24 cellular contexts compared by ENCODE assay signal in the genomic region with DNA sequence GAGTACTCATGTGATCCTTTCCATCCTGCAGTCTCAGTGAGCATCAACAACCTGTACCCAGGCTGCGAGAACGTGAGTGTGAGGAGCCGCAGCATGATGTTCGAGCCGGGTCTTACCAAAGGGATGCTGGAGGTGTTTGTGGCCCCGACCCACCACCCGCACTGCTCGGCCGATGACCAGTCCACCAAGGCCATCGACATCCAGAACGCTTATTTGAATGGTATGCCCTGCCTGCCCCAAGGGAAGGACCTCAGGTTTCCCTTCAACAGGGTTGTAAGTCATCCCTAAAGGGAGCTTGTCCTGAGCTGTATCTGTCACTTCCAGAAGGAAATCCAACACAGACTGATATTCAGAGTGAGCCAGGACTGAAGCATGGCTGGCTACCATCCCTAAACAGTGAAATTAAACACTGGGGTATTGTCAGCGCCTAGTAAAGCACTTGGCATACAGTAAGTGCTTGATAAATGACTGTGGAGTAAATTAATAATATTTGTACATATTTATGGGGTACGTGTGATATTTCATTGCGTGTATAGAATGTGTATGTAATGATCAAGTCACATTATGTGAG. TPM values are rescaled to one million over a fixed set of nuclear protein-coding genes. Genes with fewer than 3 reads are reported as not detected.
DNase-seq lines count a peak whose midpoint lies in the region; ATAC-seq and TF ChIP-seq lines count a peak whose summit lies in the region.
"Had no signal": no experiment of that assay in that cellular context is flagged by ENCODE, and none has a peak within 500 bp of the region (broad histone marks: within the 10 kb centered on the region; RNA-seq: fewer than 3 reads in every experiment).

No MANE protein-coding gene starts in this region.

- H3K4me1 ChIP-seq in transverse colon: peaks cover 0 to 17% (median 4%) of the 10 kb centered on the region in 4 donors
- H3K4me1 ChIP-seq: breast epithelium, HAP-1 had no signal

- no peaks in the 10 kb centered on the region for H3K27me3 ChIP-seq in transverse colon
- H3K27me3 ChIP-seq: breast epithelium, ovary, upper lobe of right lung had no signal

- H3K9me3 ChIP-seq in transverse colon: no peaks in the 10 kb centered on the region
- H3K9me3 ChIP-seq: HAP-1, mucosa of descending colon, ovary, upper lobe of right lung had no signal

- H3K9me3 Mint-ChIP-seq in activated T-helper 17 cell treated with anti-CD3 and anti-CD28 coated beads, Interleukin-2, amount 50 U/mL, for 72 hours: peaks cover 4% of the 10 kb centered on the region
- no peaks in the 10 kb centered on the region for H3K9me3 Mint-ChIP-seq in osteocyte (ENCODE audit: unreplicated experiment)
- H3K9me3 Mint-ChIP-seq: activated naive CD4-positive, alpha-beta T cell treated with anti-CD3 and anti-CD28 coated beads, Interleukin-2, amount 50 U/mL, for 24 hours; activated T-helper 2 cell treated with anti-CD3 and anti-CD28 coated beads, Interferon-gamma antibody, Interleukin-2, Interleukin-4, amounts not matched to agents 10 μg/mL and 5 μg/mL and 100 μg/mL, durations not matched to agents 14 hours and 24 hours and 36 hours; natural killer cell treated with Interleukin-12 subunit alpha and Interleukin-12 subunit beta and Interleukin-15 and Interleukin-18, amount 100 ng/mL, for 72 hours; stimulated activated naive CD8-positive, alpha-beta T cell treated with anti-CD3 and anti-CD28 coated beads, Interleukin-15, amount 100 ng/mL, for 72 hours had no signal

- H3K4me3 ChIP-seq in transverse colon: no peak overlapping the region
- H3K4me3 ChIP-seq: breast epithelium, HAP-1, mucosa of descending colon, ovary, upper lobe of right lung had no signal

- ATAC-seq in activated T-helper 17 cell treated with anti-CD3 and anti-CD28 coated beads, Interleukin-2, amount 50 U/mL, for 72 hours (replicated peaks): no peak
- ATAC-seq: stimulated activated naive CD8-positive, alpha-beta T cell treated with anti-CD3 and anti-CD28 coated beads, Interleukin-15, amount 100 ng/mL, for 72 hours had no signal

- TF ChIP-seq EP300 in transverse colon (IDR thresholded peaks at IDR 0.05; ENCODE audit: low read depth): no peak

- H3K4me3 Mint-ChIP-seq in activated T-helper 17 cell treated with anti-CD3 and anti-CD28 coated beads, Interleukin-2, amount 50 U/mL, for 72 hours: no peak overlapping the region
- H3K4me3 Mint-ChIP-seq in osteocyte (ENCODE audit: unreplicated experiment): no peak overlapping the region
- H3K4me3 Mint-ChIP-seq: natural killer cell treated with Interleukin-12 subunit alpha and Interleukin-12 subunit beta and Interleukin-15 and Interleukin-18, amount 100 ng/mL, for 72 hours had no signal

- H3K36me3 ChIP-seq in transverse colon: no peaks in the 10 kb centered on the region
- H3K36me3 ChIP-seq: breast epithelium, HAP-1, ovary had no signal

- H3K27ac ChIP-seq in transverse colon: peak overlapping the region; percentile 4 to 44 (median 15)
- H3K27ac ChIP-seq: HL-60, KMS-11, ovary, upper lobe of right lung had no signal

- intact Hi-C loops in transverse colon (cut with DNase I; ENCODE audit: low total_unique reads): loop anchor here (10.0 kb wide), 1 partner anchor 358 kb away; no protein-coding TSS in a partner anchor

- TF ChIP-seq POLR2A in transverse colon (IDR thresholded peaks at IDR 0.05): no peak

- peak overlapping the region; percentile 78 for H3K27ac Mint-ChIP-seq in activated T-helper 17 cell treated with anti-CD3 and anti-CD28 coated beads, Interleukin-2, amount 50 U/mL, for 72 hours
- H3K27ac Mint-ChIP-seq in osteocyte (ENCODE audit: unreplicated experiment): peak overlapping the region; percentile 80
- H3K27ac Mint-ChIP-seq: activated T-helper 2 cell treated with anti-CD3 and anti-CD28 coated beads, Interferon-gamma antibody, Interleukin-2, Interleukin-4, amounts not matched to agents 10 μg/mL and 5 μg/mL and 100 μg/mL, durations not matched to agents 14 hours and 24 hours and 36 hours; natural killer cell treated with Interleukin-12 subunit alpha and Interleukin-12 subunit beta and Interleukin-15 and Interleukin-18, amount 100 ng/mL, for 72 hours had no signal

- in situ Hi-C loops in transverse colon (cut with MboI; ENCODE audit: low pct_ligation_motif_present in 1 of 4, low pct_unique_long_range_greater_than_20kb in 1 of 4, low sequenced_read_pairs in 3 of 4): loop anchor here in 3 of 4 donors (10.0 to 25.0 kb wide), 5 partner anchors 128 to 1326 kb away; a partner anchor contains a TSS

- DNase-seq in globus pallidus (ENCODE audit: low spot score): peak; percentile 61
- DNase-seq in osteocyte (ENCODE audit: extremely low spot score, unreplicated experiment): no peak
- no peak for DNase-seq in transverse colon
- no peak for DNase-seq in hippocampal formation (lab: John Stamatoyannopoulos, UW)
- no peak for DNase-seq in cortex of kidney (lab: John Stamatoyannopoulos, UW)
- no peak for DNase-seq in NCI-H2081 (lab: John Stamatoyannopoulos, UW)
- DNase-seq: Calu3; DND-41; effector memory CD4-positive, alpha-beta T cell; NCI-H1436 treated with DMSO at 0.1 percent for 48 hours; NCI-H345; ovary; SHP77 treated with DMSO at 0.1 percent for 48 hours; stimulated activated naive CD8-positive, alpha-beta T cell treated with anti-CD3 and anti-CD28 coated beads, Interleukin-15, amount 100 ng/mL, for 72 hours; upper lobe of right lung had no signal

- no peaks in the 10 kb centered on the region for H3K36me3 Mint-ChIP-seq in activated T-helper 17 cell treated with anti-CD3 and anti-CD28 coated beads, Interleukin-2, amount 50 U/mL, for 72 hours (ENCODE audit: low read depth)
- H3K36me3 Mint-ChIP-seq in osteocyte (ENCODE audit: unreplicated experiment): peaks cover 76% of the 10 kb centered on the region
- H3K36me3 Mint-ChIP-seq: natural killer cell treated with Interleukin-12 subunit alpha and Interleukin-12 subunit beta and Interleukin-15 and Interleukin-18, amount 100 ng/mL, for 72 hours had no signal

- peaks cover 14% of the 10 kb centered on the region for H3K4me1 Mint-ChIP-seq in activated T-helper 17 cell treated with anti-CD3 and anti-CD28 coated beads, Interleukin-2, amount 50 U/mL, for 72 hours
- peaks cover 32% of the 10 kb centered on the region for H3K4me1 Mint-ChIP-seq in osteocyte (ENCODE audit: unreplicated experiment)

- WGBS in transverse colon (ENCODE audit: low coverage in 1 of 2), 2 donors: 79 to 94% methylated on average over 2 to 14 of the region's 14 CpGs

- no peak for TF ChIP-seq CTCF in osteocyte (IDR thresholded peaks at IDR 0.05)
- TF ChIP-seq CTCF in transverse colon (IDR thresholded peaks at IDR 0.05): no peak

- no peaks in the 10 kb centered on the region for H3K27me3 Mint-ChIP-seq in activated T-helper 17 cell treated with anti-CD3 and anti-CD28 coated beads, Interleukin-2, amount 50 U/mL, for 72 hours
- no peaks in the 10 kb centered on the region for H3K27me3 Mint-ChIP-seq in osteocyte (ENCODE audit: unreplicated experiment)
- H3K27me3 Mint-ChIP-seq: activated naive CD4-positive, alpha-beta T cell treated with anti-CD3 and anti-CD28 coated beads, Interleukin-2, amount 50 U/mL, for 24 hours; stimulated activated naive CD8-positive, alpha-beta T cell treated with anti-CD3 and anti-CD28 coated beads, Interleukin-15, amount 100 ng/mL, for 72 hours had no signal

RNA-seq across cellular contexts. Expression of a gene that starts 39.3 kb away (rescaled TPM):
- total RNA-seq in activated T-helper 17 cell treated with anti-CD3 and anti-CD28 coated beads, Interleukin-2, amount 50 U/mL, for 72 hours: 10 to 100 TPM; 13.2 to 43.0 TPM
- total RNA-seq in osteocyte: 264 and 277 TPM in 2 replicates
- 100 to 1,000 TPM in 1 of 4 donors, 10 to 100 TPM in 3; 26.7 to 108 (median 66.6) TPM for total RNA-seq in transverse colon
